8 cellular contexts compared by ENCODE assay signal in the genomic region with DNA sequence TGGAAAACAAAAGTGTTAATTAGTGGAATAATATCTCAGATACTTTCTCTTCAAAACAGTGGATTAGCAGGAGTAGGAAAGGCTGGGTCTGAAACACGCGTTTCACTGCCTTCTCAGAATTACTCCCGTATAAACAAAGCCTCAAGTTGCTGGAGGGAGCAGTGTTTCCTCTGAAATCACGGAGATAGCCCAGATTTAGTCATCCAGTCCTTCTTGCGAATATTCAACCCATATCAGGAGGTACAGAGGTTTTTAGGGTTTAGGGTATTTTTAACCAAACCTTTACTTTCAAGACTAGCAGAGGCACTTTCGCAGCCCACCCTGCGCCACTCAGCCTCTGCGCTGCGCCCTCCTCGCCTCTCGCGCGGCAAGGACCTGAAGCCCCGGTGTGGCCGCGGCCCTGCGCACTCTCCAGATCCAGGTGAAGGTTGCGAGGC. TPM values are rescaled to one million over a fixed set of nuclear protein-coding genes. Genes with fewer than 3 reads are reported as not detected.
DNase-seq lines count a peak whose midpoint lies in the region; ATAC-seq and TF ChIP-seq lines count a peak whose summit lies in the region.

No MANE protein-coding gene starts in this region.

- no peaks in the 10 kb centered on the region for H3K9me3 ChIP-seq in SK-N-SH
- H3K9me3 ChIP-seq in muscle layer of duodenum (ENCODE audit: control insufficient read depth in 1 of 2, low read length in 2 of 2) = no peaks in the 10 kb centered on the region
- H3K9me3 ChIP-seq in aorta (ENCODE audit: control insufficient read depth, low read length) = no peaks in the 10 kb centered on the region

- peaks cover 14% of the 10 kb centered on the region for H4K20me1 ChIP-seq in SK-N-SH (ENCODE audit: insufficient read depth)

- H3K36me3 Mint-ChIP-seq in Calu3 (ENCODE audit: insufficient read depth, unreplicated experiment) = peaks cover 37% of the 10 kb centered on the region
- peaks cover 15% of the 10 kb centered on the region for H3K36me3 Mint-ChIP-seq in HFFc6 (ENCODE audit: low read depth)

- H3K9ac ChIP-seq in SK-N-SH = peak overlapping the region; percentile 95

- H3K9me3 Mint-ChIP-seq in Calu3 (ENCODE audit: low read depth, unreplicated experiment) (no peaks in the 10 kb centered on the region), HFFc6 (no peaks in the 10 kb centered on the region)

- no peak; the same call in 1 of the 2 replicates for TF ChIP-seq RAD21 in SK-N-SH (IDR thresholded peaks at IDR 0.05; ENCODE audit: low read length)

- H3K4me1 ChIP-seq in SK-N-SH (ENCODE audit: control insufficient read depth in 1 of 2, insufficient read depth in 2 of 2, low read depth in 1 of 2, low read length in 1 of 2) (peaks cover 16 to 20% of the 10 kb centered on the region in 2 experiments), muscle layer of duodenum (ENCODE audit: control insufficient read depth in 1 of 2, insufficient read depth in 2 of 2, low read length in 2 of 2) (no peaks in the 10 kb centered on the region), aorta (ENCODE audit: control insufficient read depth in 1 of 2, insufficient read depth in 2 of 2, low read length in 2 of 2) (no peaks in the 10 kb centered on the region)

- H3K79me2 ChIP-seq in SK-N-SH (ENCODE audit: insufficient read depth) = peaks cover 48% of the 10 kb centered on the region

- no peaks in the 10 kb centered on the region for H3K27me3 Mint-ChIP-seq in Calu3 (ENCODE audit: unreplicated experiment)
- H3K27me3 Mint-ChIP-seq in HFFc6 (ENCODE audit: insufficient read depth) = peaks cover 4% of the 10 kb centered on the region; the same call in 1 of the 2 replicates

- CTCF ChIA-PET in Calu3 (lab: Charles Lee) (interaction anchor here (0.8 to 5.3 kb wide), 9 partner anchors 9 to 209 kb away, joined by 3 to 81 read pairs (median 4); a partner anchor contains a TSS), SK-N-SH (lab: Yijun Ruan, JAX) (interaction anchor here (0.7 to 7.3 kb wide), 41 partner anchors 13 to 588 kb away, joined by 3 to 171 read pairs (median 4); a partner anchor contains a TSS)

- intact Hi-C loops in Calu3 (cut with micrococcal nuclease; ENCODE audit: unreplicated experiment) = loop anchor here (1.0 to 5.0 kb wide), 5 partner anchors 78 to 327 kb away; no protein-coding TSS in a partner anchor
- intact Hi-C loops in aorta (cut with DNase I) = loop anchor here (1.0 to 10.0 kb wide), 5 partner anchors 122 to 330 kb away; no protein-coding TSS in a partner anchor

- H3K4me1 Mint-ChIP-seq in Calu3 (ENCODE audit: low read depth, unreplicated experiment) = peaks cover under 1% of the 10 kb centered on the region
- peaks cover 37% of the 10 kb centered on the region for H3K4me1 Mint-ChIP-seq in HFFc6 (ENCODE audit: low read depth)

- H3K36me3 ChIP-seq in SK-N-SH (replicated peaks in 1 of 2; ENCODE audit: control insufficient read depth in 1 of 2, insufficient read depth in 2 of 2, low read length in 1 of 2) = peaks cover 4 to 7% of the 10 kb centered on the region in 2 experiments
- peaks cover 0 to 4% of the 10 kb centered on the region in 2 donors for H3K36me3 ChIP-seq in muscle layer of duodenum (ENCODE audit: control insufficient read depth in 1 of 2, insufficient read depth in 2 of 2, low read length in 2 of 2)
- H3K36me3 ChIP-seq in aorta (ENCODE audit: control insufficient read depth in 1 of 2, insufficient read depth in 2 of 2, low read length in 1 of 2) = no peaks in the 10 kb centered on the region

- H3K4me3 ChIP-seq in SK-N-SH (ENCODE audit: low read depth in 2 of 2, low read length in 1 of 2) (peak overlapping the region; percentile 70 to 73), epithelial cell of esophagus (ENCODE audit: low read length) (peak overlapping the region; percentile 61), muscle layer of duodenum (ENCODE audit: low read depth in 1 of 2, low read length in 2 of 2) (peak overlapping the region; percentile 52 to 87), aorta (ENCODE audit: low read length in 2 of 2) (peak overlapping the region; percentile 65 to 68)

- POLR2A ChIA-PET in SK-N-SH (lab: Yijun Ruan, JAX) = interaction anchor here (0.7 to 3.5 kb wide), 5 partner anchors 20 to 486 kb away, joined by 3 to 18 read pairs (median 6); a partner anchor contains a TSS

- H3K27ac ChIP-seq in SK-N-SH (ENCODE audit: low read depth in 2 of 2, low read length in 1 of 2) (peak overlapping the region; percentile 82 to 93), muscle layer of duodenum (ENCODE audit: low read length) (peak overlapping the region; percentile 89), aorta (ENCODE audit: low read depth in 1 of 2, low read length in 2 of 2) (peak overlapping the region; percentile 49 to 98)

- ATAC-seq in aorta (ENCODE audit: low FRiP score) (peak; percentile 40), GM21526 (IDR thresholded peaks at IDR 0.05; ENCODE audit: low FRiP score, unreplicated experiment) (no peak)

- no peaks in the 10 kb centered on the region for H3K9me2 ChIP-seq in SK-N-SH

- H2AFZ ChIP-seq in SK-N-SH (ENCODE audit: low read depth) = peak overlapping the region; percentile 49; the same call in 1 of the 2 replicates

- TF ChIP-seq CTCF in Calu3 (IDR thresholded peaks at IDR 0.05; ENCODE audit: unreplicated experiment) (no peak), HFFc6 (IDR thresholded peaks at IDR 0.05) (no peak), SK-N-SH (IDR thresholded peaks at IDR 0.05) (no peak), epithelial cell of esophagus (IDR thresholded peaks at IDR 0.05; ENCODE audit: insufficient read depth, low read depth, low read length, missing control alignments) (no peak)

- DNase-seq in Calu3 (no peak), HFFc6 (peak; percentile 74), SK-N-SH (no peak), epithelial cell of esophagus (ENCODE audit: low read depth) (peak; percentile 64), aorta (no peak), COLO668 (lab: John Stamatoyannopoulos, UW; ENCODE audit: unreplicated experiment) (no peak)

- H3K4me3 Mint-ChIP-seq in Calu3 (ENCODE audit: low read depth, unreplicated experiment) (peak overlapping the region; percentile 92), HFFc6 (peak overlapping the region; percentile 90)

- BruUV-seq in Calu3 (replicated peaks; lab: Mats Ljungman, UMichigan) = no TSS peak

- peaks cover 37% of the 10 kb centered on the region for H3F3A ChIP-seq in SK-N-SH (replicated peaks; ENCODE audit: insufficient read depth)

- TF ChIP-seq EP300 in SK-N-SH (IDR thresholded peaks at IDR 0.05; ENCODE audit: borderline replicate concordance in 1 of 2, low read depth in 1 of 2, low read length in 1 of 2) = no peak

- 11% methylated on average over 7 of the region's 18 CpGs for WGBS in SK-N-SH (ENCODE audit: low lambda C conversion rate)
- WGBS in aorta, 2 donors = 0 to 1% methylated on average over 18 of the region's 18 CpGs

- H3K4me2 ChIP-seq in SK-N-SH = peak overlapping the region; percentile 93

- H3K27me3 ChIP-seq in SK-N-SH (ENCODE audit: insufficient read depth) = no peaks in the 10 kb centered on the region
- H3K27me3 ChIP-seq in muscle layer of duodenum (ENCODE audit: low read depth, low read length) = no peaks in the 10 kb centered on the region
- no peaks in the 10 kb centered on the region for H3K27me3 ChIP-seq in aorta (ENCODE audit: control insufficient read depth in 1 of 2, insufficient read depth in 2 of 2, low read length in 1 of 2)

- H3K27ac Mint-ChIP-seq in Calu3 (ENCODE audit: unreplicated experiment) = no peak overlapping the region
- peak overlapping the region; percentile 90 for H3K27ac Mint-ChIP-seq in HFFc6

TF ChIP-seq in SK-N-SH, 30 proteins besides CTCF, POLR2A, EP300 and RAD21:
- TF ChIP-seq TAF1 (IDR thresholded peaks at IDR 0.05; ENCODE audit: borderline replicate concordance, low read depth, low read length) (no peak), MXI1 (IDR thresholded peaks at IDR 0.05; ENCODE audit: low read depth, low read length) (peak; percentile 32), SIN3A (IDR thresholded peaks at IDR 0.05; ENCODE audit: borderline replicate concordance, low read depth, low read length) (peak; percentile 8; the same call in 1 of the 2 replicates), NRF1 (IDR thresholded peaks at IDR 0.05; ENCODE audit: low read depth, low read length) (no peak), RCOR1 (IDR thresholded peaks at IDR 0.05; ENCODE audit: low read length) (no peak)
TF ChIP-seq in SK-N-SH: peak in this region for 2.

RNA-seq across cellular contexts. Expression of a gene that starts 2.1 kb away (rescaled TPM):
- 10.9 and 14.4 TPM in 2 replicates for total RNA-seq in Calu3 (2022)
- 10 to 100 TPM; 33.8 to 53.7 (median 41.0) TPM for total RNA-seq in HFFc6 (2021; fragmentation: NEBNext Ultra II Directional; extraction: Animal tissue kit (Norgen Biotek cat#: 25700))
- 5.0 and 5.9 TPM in 2 replicates for polyA plus RNA-seq in SK-N-SH (2012; rRNA removed)
- polyA plus RNA-seq in SK-N-SH (2012; cell fraction: cytosol; rRNA removed) = 5.2 and 5.7 TPM in 2 replicates
- 16.6 and 20.6 TPM in 2 replicates for polyA plus RNA-seq in SK-N-SH (2012; cell fraction: nucleus; rRNA removed)
- 100 to 1,000 TPM; 131 to 386 TPM for total RNA-seq in aorta
- polyA plus RNA-seq in aorta = 10 to 100 TPM; 18.8 to 74.1 TPM

RNA-seq across cellular contexts. Expression of a gene that starts 55.1 kb away (rescaled TPM):
- total RNA-seq in Calu3 (2022) = 8.6 and 12.4 TPM in 2 replicates
- 10 to 100 TPM; 11.3 to 13.1 (median 12.1) TPM for total RNA-seq in HFFc6 (2021; fragmentation: NEBNext Ultra II Directional; extraction: Animal tissue kit (Norgen Biotek cat#: 25700))
- polyA plus RNA-seq in SK-N-SH (2012; rRNA removed) = 6.4 and 7.7 TPM in 2 replicates
- 9.4 and 9.7 TPM in 2 replicates for polyA plus RNA-seq in SK-N-SH (2012; cell fraction: cytosol; rRNA removed)
- polyA plus RNA-seq in SK-N-SH (2012; cell fraction: nucleus; rRNA removed) = 6.4 and 12.1 TPM in 2 replicates
- total RNA-seq in aorta = 10 to 100 TPM; 18.7 to 25.4 TPM
- polyA plus RNA-seq in aorta = 10 to 100 TPM; 19.9 to 21.3 TPM

Comparison
In these comparisons a context has a peak if more than half of its experiments do, and no peak if none do; other contexts are left out.
1. DNase-seq: peak in HFFc6 (single experiment) and epithelial cell of esophagus (single experiment); none in Calu3 (single experiment), SK-N-SH (single experiment), aorta (0 of 2) and COLO668 (single experiment).
2. Peak in every context shown above with its lines, with median percentiles within 50 percentile points of each other: H3K27ac ChIP-seq and H3K4me3 ChIP-seq.